In genomic region chr2:110480084-110480483, GRCh38 we compare ENCODE assay signal across 7 cellular contexts. TPM values are rescaled to one million over a fixed set of nuclear protein-coding genes. Genes with fewer than 3 reads are reported as not detected.
DNase-seq lines count a peak whose midpoint lies in the region; ATAC-seq, FAIRE-seq and TF ChIP-seq lines count a peak whose summit lies in the region.
"Not testable (repeated sequence)": the region's sequence is repeated elsewhere in the genome, so short reads cannot be mapped to it uniquely, and the experiment has no call there.
"Had no signal": no experiment of that assay in that cellular context is flagged by ENCODE, and none has a peak within 500 bp of the region (broad histone marks: within the 10 kb centered on the region; RNA-seq: fewer than 3 reads in every experiment).

No MANE protein-coding gene starts in this region.

- not testable (repeated sequence) for H3K27ac ChIP-seq in body of pancreas, pancreas

- H3K36me3 ChIP-seq in body of pancreas (replicated peaks in 1 of 2; ENCODE audit: insufficient read depth in 1 of 2, low read depth in 2 of 2); pancreas: not testable (repeated sequence)

- H3K4me3 ChIP-seq in body of pancreas, pancreas: not testable (repeated sequence)

- not testable (repeated sequence) for TF ChIP-seq CTCF in body of pancreas (IDR thresholded peaks at IDR 0.05); pancreas (IDR thresholded peaks at IDR 0.05)

- intact Hi-C loops in body of pancreas (cut with DNase I); pancreas (cut with DNase I): not testable (repeated sequence)

- not testable (repeated sequence) for H3K27me3 ChIP-seq in body of pancreas, pancreas

- ATAC-seq in body of pancreas (peak; percentile 57), pancreas (peak; percentile 60 to 65 (median 62))

- H3K4me1 ChIP-seq in body of pancreas, pancreas: not testable (repeated sequence)

- H3K9me3 ChIP-seq in body of pancreas, pancreas: not testable (repeated sequence)

- WGBS in body of pancreas, 2 donors = no CpG with 5 or more reads among the region's 4 CpGs
- WGBS in pancreas, 2 donors = no CpG with 5 or more reads among the region's 4 CpGs

- not testable (repeated sequence) for DNase-seq in H54 (ENCODE audit: insufficient read length, low spot score); body of pancreas; pancreas

- FAIRE-seq in H54 (lab: Jason Lieb, UNC) = peak; percentile 80
- FAIRE-seq in pancreas (lab: Jason Lieb, UNC) = not testable (repeated sequence)

- not testable (repeated sequence) for TF ChIP-seq POLR2A in H54 (IDR thresholded peaks at IDR 0.05; ENCODE audit: low read depth, low read length); body of pancreas (IDR thresholded peaks at IDR 0.05)

RNA-seq across cellular contexts. Expression of gene LIMS4, which starts 7.5 kb away (rescaled TPM):
- 1 to 10 TPM in 1 of 2 donors, not detected in 1; 8.3 TPM for total RNA-seq in body of pancreas
- 1 to 10 TPM in 5 of 6 donors, under 1 TPM in 1; 0.63 to 4.6 (median 3.2) TPM for total RNA-seq in pancreas
- polyA plus RNA-seq in pancreas = 1 to 10 TPM; 2.7 to 2.9 TPM
- total RNA-seq: Calu3; CD4-positive, alpha-beta T cell; CD4-positive, CD25-positive, alpha-beta regulatory T cell; CD8-positive, alpha-beta T cell had no signal
